ENCODE assay signal across 1 cellular context in the genomic region with DNA sequence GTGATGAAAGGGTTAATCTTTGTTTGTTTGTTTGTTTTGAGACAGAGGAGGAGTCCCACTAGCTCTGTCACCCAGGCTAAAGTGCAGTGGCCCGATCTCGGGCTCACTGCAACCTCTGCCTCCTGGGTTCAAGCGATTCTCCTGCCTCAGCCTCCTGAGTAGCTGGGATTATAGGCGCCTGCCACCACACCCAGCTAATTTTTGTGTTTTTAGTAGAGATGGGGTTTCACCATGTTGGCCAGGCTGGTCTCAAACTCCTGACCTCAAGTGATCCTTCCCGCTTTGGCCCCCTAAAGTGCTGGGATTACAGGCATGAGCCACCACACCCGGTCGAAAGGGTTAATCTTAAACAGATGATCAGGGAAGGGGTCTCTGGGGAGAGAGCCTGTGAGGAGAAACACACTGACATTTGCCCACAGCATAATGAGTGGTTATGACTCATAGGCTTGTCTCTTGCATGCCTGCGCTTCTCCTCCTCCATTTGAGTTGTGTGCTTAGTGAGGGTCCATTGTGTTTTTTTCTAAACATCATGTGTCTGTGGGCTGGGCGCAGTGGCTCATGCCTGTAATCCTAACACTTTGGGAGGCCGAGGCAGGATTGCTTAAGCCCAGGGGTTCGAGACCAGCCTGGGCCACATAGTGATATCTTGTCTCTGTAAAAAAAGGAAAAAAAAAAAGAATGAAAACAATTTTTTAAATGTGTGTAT.
A peak's percentile ranks its signal among the peaks of the same experiment; 100 is the strongest.
TF ChIP-seq lines count a peak whose summit lies in the region.

No MANE protein-coding gene starts in this region.

TF ChIP-seq in HEK293, 187 proteins besides CTCF, POLR2A, EP300 and RAD21 (continued from another document):
- TF ChIP-seq ZSCAN4 (tag by site-specific recombination; IDR thresholded peaks at IDR 0.05) (0 out of 2 replicates have a peak, but pooled peaks have one; percentile 10), ZBTB21 (tag by site-specific recombination; IDR thresholded peaks at IDR 0.05) (peak; percentile 58), FEZF1 (tag by site-specific recombination; IDR thresholded peaks at IDR 0.05) (peak; percentile 83), KLF10 (tag by site-specific recombination; IDR thresholded peaks at IDR 0.05) (peak; percentile 69), YY2 (tag by site-specific recombination; IDR thresholded peaks at IDR 0.05) (peak; percentile 9; the same call in 1 of the 2 replicates), ZNF558 (tag by site-specific recombination; IDR thresholded peaks at IDR 0.05) (peak; percentile 59; the same call in 1 of the 2 replicates), SP3 (tag by site-specific recombination; IDR thresholded peaks at IDR 0.05) (peak; percentile 41; the same call in 1 of the 2 replicates), GLIS1 (tag by site-specific recombination; IDR thresholded peaks at IDR 0.05) (peak; percentile 39), IKZF3 (tag by site-specific recombination; IDR thresholded peaks at IDR 0.05) (peak; percentile 83), ZNF324 (tag by site-specific recombination; IDR thresholded peaks at IDR 0.05) (0 out of 2 replicates have a peak, but pooled peaks have one; percentile 55), ZNF843 (tag by site-specific recombination; IDR thresholded peaks at IDR 0.05) (peak; percentile 66; the same call in 1 of the 2 replicates), ZNF335 (tag by site-specific recombination; conservative IDR thresholded peaks at IDR 0.05) (peak; percentile 97), KLF9 (tag by site-specific recombination; IDR thresholded peaks at IDR 0.05; ENCODE audit: low read depth) (0 out of 2 replicates have a peak, but pooled peaks have one; percentile 20), ZNF184 (tag by site-specific recombination; IDR thresholded peaks at IDR 0.05) (peak; percentile 64; the same call in 1 of the 2 replicates), ZXDB (tag by site-specific recombination; IDR thresholded peaks at IDR 0.05) (peak; percentile 69; the same call in 1 of the 2 replicates), ZNF391 (tag by site-specific recombination; IDR thresholded peaks at IDR 0.05; ENCODE audit: borderline replicate concordance, low read depth) (peak; percentile 46; the same call in 1 of the 2 replicates), ZNF423 (tag by site-specific recombination; IDR thresholded peaks at IDR 0.05) (peak; percentile 70), KLF7 (tag by site-specific recombination; IDR thresholded peaks at IDR 0.05; ENCODE audit: borderline replicate concordance) (peak; percentile 42; the same call in 1 of the 2 replicates), ZNF639 (tag by site-specific recombination; IDR thresholded peaks at IDR 0.05) (peak; percentile 83), ZNF660 (tag by site-specific recombination; IDR thresholded peaks at IDR 0.05) (peak; percentile 48; the same call in 1 of the 2 replicates), WT1 (tag by site-specific recombination; IDR thresholded peaks at IDR 0.05) (0 out of 2 replicates have a peak, but pooled peaks have one; percentile 25), ZEB2 (tag by site-specific recombination; IDR thresholded peaks at IDR 0.05) (peak; percentile 97)
- TF ChIP-seq, protein P1, sequence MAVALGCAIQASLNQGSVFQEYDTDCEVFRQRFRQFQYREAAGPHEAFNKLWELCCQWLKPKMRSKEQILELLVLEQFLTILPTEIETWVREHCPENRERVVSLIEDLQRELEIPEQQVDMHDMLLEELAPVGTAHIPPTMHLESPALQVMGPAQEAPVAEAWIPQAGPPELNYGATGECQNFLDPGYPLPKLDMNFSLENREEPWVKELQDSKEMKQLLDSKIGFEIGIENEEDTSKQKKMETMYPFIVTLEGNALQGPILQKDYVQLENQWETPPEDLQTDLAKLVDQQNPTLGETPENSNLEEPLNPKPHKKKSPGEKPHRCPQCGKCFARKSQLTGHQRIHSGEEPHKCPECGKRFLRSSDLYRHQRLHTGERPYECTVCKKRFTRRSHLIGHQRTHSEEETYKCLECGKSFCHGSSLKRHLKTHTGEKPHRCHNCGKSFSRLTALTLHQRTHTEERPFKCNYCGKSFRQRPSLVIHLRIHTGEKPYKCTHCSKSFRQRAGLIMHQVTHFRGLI (tag by site-specific recombination; IDR thresholded peaks at IDR 0.05), result peak; percentile 35; the same call in 1 of the 2 replicates
